ENCODE assay signal across 11 cellular contexts in genomic region chr9:116686135-116686534, GRCh38. TPM values are rescaled to one million over a fixed set of nuclear protein-coding genes. Genes with fewer than 3 reads are reported as not detected.
A peak's percentile ranks its signal among the peaks of the same experiment; 100 is the strongest.
DNase-seq lines count a peak whose midpoint lies in the region; ATAC-seq and TF ChIP-seq lines count a peak whose summit lies in the region.
"Had no signal": no experiment of that assay in that cellular context is flagged by ENCODE, and none has a peak within 500 bp of the region (broad histone marks: within the 10 kb centered on the region; RNA-seq: fewer than 3 reads in every experiment).

No MANE protein-coding gene starts in this region.

- H2AFZ ChIP-seq in OCI-LY7 (ENCODE audit: low read length): peak overlapping the region; percentile 98; the same call in 1 of the 2 replicates

- H3K9ac ChIP-seq in skeletal muscle tissue (ENCODE audit: low read depth in 1 of 3, low read length in 3 of 3): peak overlapping the region; percentile 70 to 86 (median 83)

- H3K27me3 Mint-ChIP-seq in activated CD8-positive, alpha-beta memory T cell treated with anti-CD3 and anti-CD28 coated beads, Interleukin-2, amount 10 ng/mL, durations not matched to agents 7 days and 5 days: no peaks in the 10 kb centered on the region

- no peaks in the 10 kb centered on the region for H4K20me1 ChIP-seq in OCI-LY7 (ENCODE audit: insufficient read depth, low read length)

- H3K36me3 ChIP-seq in OCI-LY7 (ENCODE audit: insufficient read depth, low read length) (no peaks in the 10 kb centered on the region), skeletal muscle tissue (ENCODE audit: control insufficient read depth in 3 of 3, insufficient read depth in 3 of 3, low read length in 3 of 3) (no peaks in the 10 kb centered on the region)

- BruUV-seq in OCI-LY7 (replicated peaks; lab: Mats Ljungman, UMichigan): no TSS peak

- intact Hi-C loops in OCI-LY7 (cut with micrococcal nuclease; ENCODE audit: unreplicated experiment) (no loop called here), sciatic nerve (cut with DNase I) (no loop called here)

- H3K9me3 ChIP-seq in OCI-LY7 (ENCODE audit: low read length) (peaks cover 11% of the 10 kb centered on the region), skeletal muscle tissue (ENCODE audit: control insufficient read depth in 3 of 3, low read length in 3 of 3) (no peaks in the 10 kb centered on the region)

- TF ChIP-seq CTCF in OCI-LY7 (conservative IDR thresholded peaks at IDR 0.05; ENCODE audit: low read length) (no peak), fibroblast of pulmonary artery (IDR thresholded peaks at IDR 0.05; ENCODE audit: low read length, missing control alignments) (no peak)

- H3K27ac ChIP-seq in OCI-LY7 (ENCODE audit: low read depth, low read length, poor library complexity, severe bottlenecking) (no peak overlapping the region), skeletal muscle tissue (ENCODE audit: low read depth, low read length) (peak overlapping the region; percentile 83)
- H3K27ac ChIP-seq: epithelial cell of prostate had no signal

- peaks cover 7% of the 10 kb centered on the region; the same call in 1 of the 2 replicates for H3K79me2 ChIP-seq in OCI-LY7 (ENCODE audit: insufficient read depth, low read depth, low read length)

- H3K36me3 Mint-ChIP-seq in activated CD8-positive, alpha-beta memory T cell treated with anti-CD3 and anti-CD28 coated beads, Interleukin-2, amount 10 ng/mL, durations not matched to agents 7 days and 5 days: peaks cover 5% of the 10 kb centered on the region

- CTCF ChIA-PET in activated CD8-positive, alpha-beta memory T cell treated with anti-CD3 and anti-CD28 coated beads, Interleukin-2, amount 10 ng/mL, durations not matched to agents 7 days and 5 days (lab: Charles Lee): no interaction called here
- CTCF ChIA-PET in OCI-LY7 (lab: Charles Lee; ENCODE audit: unreplicated experiment): no interaction called here

- peaks cover 2% of the 10 kb centered on the region for H3K9me3 Mint-ChIP-seq in activated CD8-positive, alpha-beta memory T cell treated with anti-CD3 and anti-CD28 coated beads, Interleukin-2, amount 10 ng/mL, durations not matched to agents 7 days and 5 days (ENCODE audit: low read depth)

- no peak overlapping the region for H3K27ac Mint-ChIP-seq in activated CD8-positive, alpha-beta memory T cell treated with anti-CD3 and anti-CD28 coated beads, Interleukin-2, amount 10 ng/mL, durations not matched to agents 7 days and 5 days

- no peak for DNase-seq in activated CD8-positive, alpha-beta memory T cell treated with anti-CD3 and anti-CD28 coated beads, Interleukin-2, amount 10 ng/mL, durations not matched to agents 7 days and 5 days
- DNase-seq in activated CD8-positive, alpha-beta memory T cell treated with anti-CD3 and anti-CD28 coated beads, Interleukin-2, amount 50 U/mL, for 4 hours: no peak
- DNase-seq in OCI-LY7 (ENCODE audit: low spot score): no peak
- DNase-seq in fibroblast of pulmonary artery (ENCODE audit: low read depth): no peak
- no peak for DNase-seq in sciatic nerve (ENCODE audit: low spot score)
- no peak for DNase-seq in NCI-H226
- DNase-seq: activated CD4-positive, alpha-beta T cell treated with anti-CD3 and anti-CD28 coated beads for 1 hour; occipital lobe had no signal

- POLR2A ChIA-PET in OCI-LY7 (lab: Charles Lee): interaction anchor here (1.1 to 2.3 kb wide), 5 partner anchors 9 to 78 kb away, joined by 3 to 19 read pairs (median 4); no protein-coding TSS in a partner anchor

- ATAC-seq in activated CD8-positive, alpha-beta memory T cell treated with anti-CD3 and anti-CD28 coated beads, Interleukin-2, amount 10 ng/mL, durations not matched to agents 7 days and 5 days: no peak
- no peak for ATAC-seq in GM18909 (IDR thresholded peaks at IDR 0.05; ENCODE audit: poor library complexity, unreplicated experiment)
- ATAC-seq in sciatic nerve: no peak

- H3K9me2 ChIP-seq in OCI-LY7 (ENCODE audit: insufficient read depth, low read length): no peaks in the 10 kb centered on the region

- H3K4me1 ChIP-seq in OCI-LY7 (ENCODE audit: insufficient read depth, low read length, poor library complexity, severe bottlenecking) (peaks cover 17% of the 10 kb centered on the region), skeletal muscle tissue (ENCODE audit: control insufficient read depth in 3 of 3, insufficient read depth in 3 of 3, low read length in 3 of 3) (peaks cover 25 to 32% (median 29%) of the 10 kb centered on the region in 3 donors)

- peak overlapping the region; percentile 99; the same call in 1 of the 2 replicates for H3K4me2 ChIP-seq in OCI-LY7 (ENCODE audit: low read length)

- H3K4me1 Mint-ChIP-seq in activated CD8-positive, alpha-beta memory T cell treated with anti-CD3 and anti-CD28 coated beads, Interleukin-2, amount 10 ng/mL, durations not matched to agents 7 days and 5 days: peaks cover 36% of the 10 kb centered on the region

- no peaks in the 10 kb centered on the region for H3K27me3 ChIP-seq in skeletal muscle tissue (ENCODE audit: control insufficient read depth in 3 of 3, insufficient read depth in 3 of 3, low read length in 3 of 3)

- peak overlapping the region; percentile 91 for H3K4me3 Mint-ChIP-seq in activated CD8-positive, alpha-beta memory T cell treated with anti-CD3 and anti-CD28 coated beads, Interleukin-2, amount 10 ng/mL, durations not matched to agents 7 days and 5 days

- peak overlapping the region; percentile 81 for H3K4me3 ChIP-seq in OCI-LY7 (ENCODE audit: low read depth, low read length, poor library complexity, severe bottlenecking)
- peak overlapping the region; percentile 83 for H3K4me3 ChIP-seq in fibroblast of pulmonary artery (replicated peaks; ENCODE audit: low read depth, low read length)
- peak overlapping the region; percentile 85 to 96 (median 88) for H3K4me3 ChIP-seq in skeletal muscle tissue (ENCODE audit: low read length in 3 of 3)

RNA-seq across cellular contexts. Expression of gene TRIM32, which starts 1.0 kb away (rescaled TPM):
- 10 to 100 TPM; 14.0 to 19.8 TPM for total RNA-seq in activated CD8-positive, alpha-beta memory T cell treated with anti-CD3 and anti-CD28 coated beads, Interleukin-2, amount 10 ng/mL, durations not matched to agents 7 days and 5 days
- total RNA-seq in OCI-LY7 (2014; rRNA removed; shearing (Covaris generic)): 10.6 and 11.4 TPM in 2 replicates
- total RNA-seq in OCI-LY7 (2022) (13.9 and 14.3 TPM in 2 replicates), skeletal muscle tissue (11.0 TPM), sciatic nerve (22.6 TPM)
